9 cellular contexts compared by ENCODE assay signal in genomic region chr12:11228268-11228879, GRCh38. TPM values are rescaled to one million over a fixed set of nuclear protein-coding genes. Genes with fewer than 3 reads are reported as not detected.
DNase-seq lines count a peak whose midpoint lies in the region; ATAC-seq lines count a peak whose summit lies in the region.
"Had no signal": no experiment of that assay in that cellular context is flagged by ENCODE, and none has a peak within 500 bp of the region (broad histone marks: within the 10 kb centered on the region; RNA-seq: fewer than 3 reads in every experiment).

No MANE protein-coding gene starts in this region.

- POLR2A ChIA-PET in activated naive CD8-positive, alpha-beta T cell treated with anti-CD3 and anti-CD28 coated beads, Interleukin-2, amount 10 ng/mL, durations not matched to agents 7 days and 5 days (lab: Charles Lee): no interaction called here

- no peaks in the 10 kb centered on the region for H3K4me1 Mint-ChIP-seq in activated T-cell treated with anti-CD3 and anti-CD28 coated beads, Interleukin-2, amount 50 U/mL, for 24 hours (ENCODE audit: low read depth)
- no peaks in the 10 kb centered on the region for H3K4me1 Mint-ChIP-seq in activated naive CD8-positive, alpha-beta T cell treated with anti-CD3 and anti-CD28 coated beads, Interleukin-2, amount 10 ng/mL, durations not matched to agents 7 days and 5 days

- no peaks in the 10 kb centered on the region for H3K27me3 Mint-ChIP-seq in activated T-cell treated with anti-CD3 and anti-CD28 coated beads, Interleukin-2, amount 50 U/mL, for 24 hours
- H3K27me3 Mint-ChIP-seq in activated naive CD8-positive, alpha-beta T cell treated with anti-CD3 and anti-CD28 coated beads, Interleukin-2, amount 10 ng/mL, durations not matched to agents 7 days and 5 days: peaks cover 4% of the 10 kb centered on the region

- peak; percentile 7 for DNase-seq in activated T-cell treated with anti-CD3 and anti-CD28 coated beads for 24 hours (ENCODE audit: low read depth)
- DNase-seq in activated T-cell treated with anti-CD3 and anti-CD28 coated beads, Interleukin-2, amount 50 U/mL, for 24 hours: no peak
- DNase-seq in NCI-H510A (lab: John Stamatoyannopoulos, UW): peak; percentile 24
- peak; percentile 27 for DNase-seq in activated naive CD8-positive, alpha-beta T cell treated with anti-CD3 and anti-CD28 coated beads, Interleukin-2, amount 10 ng/mL, durations not matched to agents 7 days and 5 days
- peak; percentile 79 for DNase-seq in iPS-NIHi11 (ENCODE audit: low spot score)
- peak; percentile 5 to 8 for DNase-seq in stimulated activated CD4-positive, alpha-beta T cell treated with anti-CD3 and anti-CD28 coated beads, Interleukin-4, amount 100 ng/mL, for 4 hours
- DNase-seq in NCI-H2107 (lab: John Stamatoyannopoulos, UW): no peak

- H3K4me3 Mint-ChIP-seq in activated T-cell treated with anti-CD3 and anti-CD28 coated beads, Interleukin-2, amount 50 U/mL, for 24 hours: no peak overlapping the region
- no peak overlapping the region for H3K4me3 Mint-ChIP-seq in activated naive CD8-positive, alpha-beta T cell treated with anti-CD3 and anti-CD28 coated beads, Interleukin-2, amount 10 ng/mL, durations not matched to agents 7 days and 5 days

- ATAC-seq in HG02610 (IDR thresholded peaks at IDR 0.05; ENCODE audit: unreplicated experiment): peak; percentile 88
- ATAC-seq in activated naive CD8-positive, alpha-beta T cell treated with anti-CD3 and anti-CD28 coated beads, Interleukin-2, amount 10 ng/mL, durations not matched to agents 7 days and 5 days (ENCODE audit: low read depth): no peak

- no peak overlapping the region for H3K27ac Mint-ChIP-seq in activated T-cell treated with anti-CD3 and anti-CD28 coated beads, Interleukin-2, amount 50 U/mL, for 24 hours
- H3K27ac Mint-ChIP-seq in activated naive CD8-positive, alpha-beta T cell treated with anti-CD3 and anti-CD28 coated beads, Interleukin-2, amount 10 ng/mL, durations not matched to agents 7 days and 5 days: no peak overlapping the region

- no peaks in the 10 kb centered on the region for H3K9me3 Mint-ChIP-seq in activated T-cell treated with anti-CD3 and anti-CD28 coated beads, Interleukin-2, amount 50 U/mL, for 24 hours
- H3K9me3 Mint-ChIP-seq in activated naive CD8-positive, alpha-beta T cell treated with anti-CD3 and anti-CD28 coated beads, Interleukin-2, amount 10 ng/mL, durations not matched to agents 7 days and 5 days: no peaks in the 10 kb centered on the region

- H3K36me3 Mint-ChIP-seq in activated T-cell treated with anti-CD3 and anti-CD28 coated beads, Interleukin-2, amount 50 U/mL, for 24 hours (ENCODE audit: low read depth): no peaks in the 10 kb centered on the region
- H3K36me3 Mint-ChIP-seq in activated naive CD8-positive, alpha-beta T cell treated with anti-CD3 and anti-CD28 coated beads, Interleukin-2, amount 10 ng/mL, durations not matched to agents 7 days and 5 days: no peaks in the 10 kb centered on the region

RNA-seq across cellular contexts. Expression of gene PRB3, which starts 41.1 kb away (rescaled TPM):
- not detected for total RNA-seq in activated naive CD8-positive, alpha-beta T cell treated with anti-CD3 and anti-CD28 coated beads, Interleukin-2, amount 10 ng/mL, durations not matched to agents 7 days and 5 days
- total RNA-seq: temporal lobe had no signal

RNA-seq across cellular contexts. Expression of gene TAS2R42, which starts 41.6 kb away (rescaled TPM):
- total RNA-seq in activated naive CD8-positive, alpha-beta T cell treated with anti-CD3 and anti-CD28 coated beads, Interleukin-2, amount 10 ng/mL, durations not matched to agents 7 days and 5 days: not detected
- total RNA-seq: temporal lobe had no signal

RNA-seq across cellular contexts. Expression of gene SMIM10L1, which starts 57.4 kb away (rescaled TPM):
- total RNA-seq in activated naive CD8-positive, alpha-beta T cell treated with anti-CD3 and anti-CD28 coated beads, Interleukin-2, amount 10 ng/mL, durations not matched to agents 7 days and 5 days: 10 to 100 TPM; 10.1 to 10.3 TPM

Comparison
In these comparisons a context has a peak if more than half of its experiments do, and no peak if none do; other contexts are left out.
1. DNase-seq: peak in activated T-cell treated with anti-CD3 and anti-CD28 coated beads for 24 hours (single experiment), NCI-H510A (single experiment), activated naive CD8-positive, alpha-beta T cell treated with anti-CD3 and anti-CD28 coated beads, Interleukin-2, amount 10 ng/mL, durations not matched to agents 7 days and 5 days (single experiment), iPS-NIHi11 (single experiment) and stimulated activated CD4-positive, alpha-beta T cell treated with anti-CD3 and anti-CD28 coated beads, Interleukin-4, amount 100 ng/mL, for 4 hours (2 of 2); none in activated T-cell treated with anti-CD3 and anti-CD28 coated beads, Interleukin-2, amount 50 U/mL, for 24 hours (single experiment) and NCI-H2107 (single experiment).